1 cellular context compared by ENCODE assay signal in genomic region chr7:33873518-33873917, GRCh38.
TF ChIP-seq lines count a peak whose summit lies in the region.

No MANE protein-coding gene starts in this region.

TF ChIP-seq in IMR-90, 13 proteins besides CTCF, POLR2A, EP300 and RAD21 (continued from another document):
- TF ChIP-seq ELK1 (IDR thresholded peaks at IDR 0.05; ENCODE audit: borderline replicate concordance, low read depth, low read length) (no peak), CEBPB (IDR thresholded peaks at IDR 0.05; ENCODE audit: low read depth, low read length) (no peak), RFX5 (IDR thresholded peaks at IDR 0.05; ENCODE audit: low read depth, low read length) (no peak), MAZ (IDR thresholded peaks at IDR 0.05; ENCODE audit: borderline replicate concordance, low read depth, low read length) (no peak), MAFK (IDR thresholded peaks at IDR 0.05; ENCODE audit: low read depth, low read length) (no peak), USF2 (IDR thresholded peaks at IDR 0.05; ENCODE audit: low read depth, low read length) (no peak), NFE2L2 (IDR thresholded peaks at IDR 0.05; ENCODE audit: low read depth, low read length) (no peak), FOS (IDR thresholded peaks at IDR 0.05; ENCODE audit: low read depth, low read length) (no peak), BHLHE40 (IDR thresholded peaks at IDR 0.05; ENCODE audit: low read depth, low read length) (no peak), MXI1 (IDR thresholded peaks at IDR 0.05; ENCODE audit: borderline replicate concordance, low read depth, low read length) (no peak), SMC3 (IDR thresholded peaks at IDR 0.05; ENCODE audit: low read depth, low read length) (no peak), CHD1 (IDR thresholded peaks at IDR 0.05; ENCODE audit: low read depth, low read length) (no peak)
TF ChIP-seq in IMR-90: peak in this region for 0.
